1 cellular context compared by ENCODE assay signal in genomic region chr12:40099423-40099853, GRCh38.
A peak's percentile ranks its signal among the peaks of the same experiment; 100 is the strongest.
TF ChIP-seq lines count a peak whose summit lies in the region.

No MANE protein-coding gene starts in this region.

TF ChIP-seq in K562, 482 proteins besides CTCF, POLR2A, EP300 and RAD21 (continued from another document and continues in another):
- TF ChIP-seq HMGXB4 (CRISPR knock-in tag; IDR thresholded peaks at IDR 0.05) (no peak), PHF20 (IDR thresholded peaks at IDR 0.05; ENCODE audit: partially characterized antibody) (no peak), BCOR (IDR thresholded peaks at IDR 0.05) (no peak), CXXC5 (CRISPR knock-in tag; IDR thresholded peaks at IDR 0.05) (peak; percentile 55), MECOM (CRISPR knock-in tag; IDR thresholded peaks at IDR 0.05) (no peak), NFXL1 (CRISPR knock-in tag; IDR thresholded peaks at IDR 0.05) (no peak), ZNF12 (CRISPR knock-in tag; IDR thresholded peaks at IDR 0.05) (no peak), RNF2 (IDR thresholded peaks at IDR 0.05) (no peak), CEBPB (tag; IDR thresholded peaks at IDR 0.05) (0 out of 2 replicates have a peak, but pooled peaks have one; percentile 31), HNRNPH1 (optimal IDR thresholded peaks at IDR 0.05; ENCODE audit: low read depth, low read length) (no peak), MAFK (IDR thresholded peaks at IDR 0.05; ENCODE audit: low read length) (no peak), REST (CRISPR knock-in tag; IDR thresholded peaks at IDR 0.05; ENCODE audit: low read depth) (no peak), RFX5 (IDR thresholded peaks at IDR 0.05; ENCODE audit: low read depth, low read length) (no peak), SREBF2 (CRISPR knock-in tag; IDR thresholded peaks at IDR 0.05) (no peak), ASH1L (IDR thresholded peaks at IDR 0.05; ENCODE audit: borderline replicate concordance, low read depth, partially characterized antibody) (no peak), SMAD4 (CRISPR knock-in tag; conservative IDR thresholded peaks at IDR 0.05) (no peak), TOE1 (IDR thresholded peaks at IDR 0.05; ENCODE audit: borderline replicate concordance) (peak; percentile 93), TOE1 (CRISPR knock-in tag; IDR thresholded peaks at IDR 0.05; ENCODE audit: borderline replicate concordance, low read depth) (no peak), MAFF (IDR thresholded peaks at IDR 0.05; ENCODE audit: low read length) (no peak; the same call in 1 of the 2 replicates), SREBF1 (IDR thresholded peaks at IDR 0.05; ENCODE audit: borderline replicate concordance, low read depth, low read length) (no peak), NR2F6 (CRISPR knock-in tag; IDR thresholded peaks at IDR 0.05) (no peak), ADNP (tag; IDR thresholded peaks at IDR 0.05) (peak; percentile 77), TFE3 (CRISPR knock-in tag; IDR thresholded peaks at IDR 0.05) (peak; percentile 92), ZBTB26 (CRISPR knock-in tag; IDR thresholded peaks at IDR 0.05) (no peak), HNRNPUL1 (IDR thresholded peaks at IDR 0.05; ENCODE audit: low read length) (no peak), E2F1 (CRISPR knock-in tag; IDR thresholded peaks at IDR 0.05) (no peak), MTA2 (IDR thresholded peaks at IDR 0.05; ENCODE audit: low read depth) (no peak), POLR3G (IDR thresholded peaks at IDR 0.05; ENCODE audit: extremely low read depth, insufficient read length, insufficient replicate concordance) (no peak), ZNF316 (IDR thresholded peaks at IDR 0.05) (peak; percentile 43; the same call in 1 of the 2 replicates), POLR2H (tag; IDR thresholded peaks at IDR 0.05; ENCODE audit: low read depth) (0 out of 2 replicates have a peak, but pooled peaks have one; percentile 24), C11orf30 (IDR thresholded peaks at IDR 0.05; ENCODE audit: low read depth) (peak; percentile 55; the same call in 1 of the 2 replicates), STAG1 (CRISPR knock-in tag; IDR thresholded peaks at IDR 0.05; ENCODE audit: borderline replicate concordance) (no peak), FOXA3 (CRISPR knock-in tag; conservative IDR thresholded peaks at IDR 0.05 in 1 of 2, IDR thresholded peaks at IDR 0.05 in 1 of 2) (peak in 1 of 2 experiments; percentile 85; a peak in 2 of 4 replicates), ZFX (CRISPR knock-in tag; IDR thresholded peaks at IDR 0.05) (no peak), ZNF592 (IDR thresholded peaks at IDR 0.05) (0 out of 2 replicates have a peak, but pooled peaks have one; percentile 63), FOXJ3 (CRISPR knock-in tag; IDR thresholded peaks at IDR 0.05) (peak; percentile 64; the same call in 1 of the 2 replicates), POLR3A (IDR thresholded peaks at IDR 0.05; ENCODE audit: borderline replicate concordance, extremely low read depth, insufficient read depth, insufficient read length) (no peak), ZNF282 (CRISPR knock-in tag; IDR thresholded peaks at IDR 0.05) (no peak), HLTF (IDR thresholded peaks at IDR 0.05) (no peak), BRD9 (IDR thresholded peaks at IDR 0.05; ENCODE audit: low read depth, partially characterized antibody) (no peak), CUX1 (CRISPR knock-in tag; IDR thresholded peaks at IDR 0.05) (no peak), ZNF668 (CRISPR knock-in tag; IDR thresholded peaks at IDR 0.05) (no peak)
